ENCODE assay signal across 22 cellular contexts in genomic region chr6:13308332-13308731, GRCh38. TPM values are rescaled to one million over a fixed set of nuclear protein-coding genes. Genes with fewer than 3 reads are reported as not detected.
DNase-seq lines count a peak whose midpoint lies in the region; ATAC-seq and TF ChIP-seq lines count a peak whose summit lies in the region.
"Had no signal": no experiment of that assay in that cellular context is flagged by ENCODE, and none has a peak within 500 bp of the region (broad histone marks: within the 10 kb centered on the region; RNA-seq: fewer than 3 reads in every experiment).

No MANE protein-coding gene starts in this region.

- no peak for TF ChIP-seq CTCF in PC-9 (conservative IDR thresholded peaks at IDR 0.05)

- no peaks in the 10 kb centered on the region for H4K20me1 ChIP-seq in PC-9 (ENCODE audit: insufficient read depth)

- peaks cover 7% of the 10 kb centered on the region for H3K79me1 ChIP-seq in mesenchymal stem cell (replicated peaks; ENCODE audit: low read length, poor library complexity, severe bottlenecking)

- no peak overlapping the region for H3K4me3 ChIP-seq in ACC112 (ENCODE audit: low read depth, low read length)
- no peak overlapping the region for H3K4me3 ChIP-seq in PC-9
- no peak overlapping the region for H3K4me3 ChIP-seq in mesenchymal stem cell (ENCODE audit: insufficient read depth in 1 of 2, low read depth in 1 of 2, low read length in 2 of 2)
- H3K4me3 ChIP-seq: prostate gland, SJSA1, tibial artery had no signal

- DNase-seq in PC-9 (no peak), Right ventricle myocardium superior (no peak), mesenchymal stem cell (no peak), NCI-H1105 treated with DMSO at 0.1 percent for 48 hours (lab: John Stamatoyannopoulos, UW) (no peak), hepatic stellate cell (ENCODE audit: low spot score) (no peak), AG20443 (ENCODE audit: low spot score) (no peak)
- DNase-seq: activated CD4-positive, alpha-beta memory T cell treated with anti-CD3 and anti-CD28 coated beads, Interleukin-2, amount 10 ng/mL, durations not matched to agents 7 days and 5 days; activated naive CD4-positive, alpha-beta T cell treated with anti-CD3 and anti-CD28 coated beads, Interleukin-2, amount 50 U/mL, for 16 hours; BE2C; DMS153; KG1; NCI-H1417; NCI-H2081; NCI-H2227 treated with DMSO at 0.1 percent for 48 hours; stimulated activated CD4-positive, alpha-beta T cell treated with anti-CD3 and anti-CD28 coated beads, Interleukin-4, amount 100 ng/mL, for 24 hours; T-helper 9 cell; tibial artery had no signal

- no peak overlapping the region for H4K8ac ChIP-seq in mesenchymal stem cell (ENCODE audit: low read length)

- H3K36me3 ChIP-seq in ACC112 (ENCODE audit: insufficient read depth, low read length) (peaks cover 24% of the 10 kb centered on the region), PC-9 (ENCODE audit: low read depth) (peaks cover 32% of the 10 kb centered on the region), mesenchymal stem cell (ENCODE audit: control insufficient read depth in 1 of 2, insufficient read depth in 2 of 2, low read depth in 1 of 2, low read length in 2 of 2) (peaks cover 8 to 70% of the 10 kb centered on the region in 2 experiments)
- H3K36me3 ChIP-seq: prostate gland had no signal

- H3K9ac ChIP-seq in mesenchymal stem cell (ENCODE audit: low read length), result no peak overlapping the region

- no peak overlapping the region for H4K91ac ChIP-seq in mesenchymal stem cell (ENCODE audit: low read length)

- BruUV-seq in PC-9 (replicated peaks; lab: Mats Ljungman, UMichigan), result no TSS peak

- no peak overlapping the region for H2BK12ac ChIP-seq in mesenchymal stem cell (ENCODE audit: low read length in 2 of 2)

- no peak overlapping the region for H3K14ac ChIP-seq in mesenchymal stem cell (ENCODE audit: low read length in 2 of 2)

- 0 out of 2 replicates have a peak, but pooled peaks cover 3% of the 10 kb centered on the region for H3F3A ChIP-seq in PC-9 (ENCODE audit: insufficient read depth, low read depth)

- WGBS in mesenchymal stem cell, result no CpG with 5 or more reads among the region's 1 CpG

- H3K4me1 ChIP-seq in ACC112 (ENCODE audit: control insufficient read depth, insufficient read depth, low read length, unreplicated experiment) (peaks cover 37% of the 10 kb centered on the region), PC-9 (replicated peaks; ENCODE audit: insufficient read depth) (0 out of 2 replicates have a peak, but pooled peaks cover 2% of the 10 kb centered on the region), mesenchymal stem cell (ENCODE audit: control insufficient read depth, insufficient read depth, low read depth, low read length) (peaks cover 11% of the 10 kb centered on the region)
- H3K4me1 ChIP-seq: BE2C, prostate gland had no signal

- CTCF ChIA-PET in PC-9 (lab: Charles Lee), result no interaction called here

- H2BK15ac ChIP-seq in mesenchymal stem cell (ENCODE audit: low read depth, poor library complexity, severe bottlenecking), result no peak overlapping the region

- no peak overlapping the region for H3K4ac ChIP-seq in mesenchymal stem cell (ENCODE audit: low read depth in 1 of 2, low read length in 2 of 2)

- no peaks in the 10 kb centered on the region for H3K79me2 ChIP-seq in ACC112 (ENCODE audit: control insufficient read depth, insufficient read depth, low read length, unreplicated experiment)
- H3K79me2 ChIP-seq in PC-9 (ENCODE audit: low read depth), result no peaks in the 10 kb centered on the region

- H3K27me3 ChIP-seq in ACC112 (ENCODE audit: insufficient read depth, low read length) (no peaks in the 10 kb centered on the region), PC-9 (ENCODE audit: insufficient read depth, low read depth) (no peaks in the 10 kb centered on the region), mesenchymal stem cell (ENCODE audit: control insufficient read depth in 1 of 2, insufficient read depth in 1 of 2, low read length in 2 of 2) (no peaks in the 10 kb centered on the region)
- H3K27me3 ChIP-seq: BE2C, SJSA1, tibial artery had no signal

- intact Hi-C loops in PC-9 (cut with micrococcal nuclease; ENCODE audit: unreplicated experiment) (no loop called here), Right ventricle myocardium superior (cut with DNase I) (no loop called here)

- H2AFZ ChIP-seq in ACC112 (ENCODE audit: low read length, unreplicated experiment), result no peak overlapping the region
- no peak overlapping the region for H2AFZ ChIP-seq in PC-9
- no peak overlapping the region for H2AFZ ChIP-seq in mesenchymal stem cell (ENCODE audit: low read depth, low read length)

- POLR2A ChIA-PET in PC-9 (lab: Charles Lee; ENCODE audit: unreplicated experiment), result no interaction called here

- H2BK5ac ChIP-seq in mesenchymal stem cell (ENCODE audit: low read depth, low read length, poor library complexity, severe bottlenecking), result no peak overlapping the region

- H3K9me3 ChIP-seq in PC-9 (ENCODE audit: insufficient read depth, low read depth), result no peaks in the 10 kb centered on the region
- H3K9me3 ChIP-seq in mesenchymal stem cell (ENCODE audit: control insufficient read depth, low read length), result no peaks in the 10 kb centered on the region
- H3K9me3 ChIP-seq: BE2C, prostate gland, SJSA1, tibial artery had no signal

- no peak overlapping the region for H2BK120ac ChIP-seq in mesenchymal stem cell (ENCODE audit: low read depth, low read length)

- H3K18ac ChIP-seq in mesenchymal stem cell (ENCODE audit: low read depth in 1 of 2, low read length in 2 of 2), result no peak overlapping the region

- ATAC-seq in Right ventricle myocardium superior (ENCODE audit: poor library complexity) (peak; percentile 83), GM21717 (IDR thresholded peaks at IDR 0.05; ENCODE audit: unreplicated experiment) (no peak)
- ATAC-seq: activated T-helper 17 cell treated with anti-CD3 and anti-CD28 coated beads, Interleukin-2, amount 50 U/mL, for 72 hours had no signal

- peak overlapping the region; percentile 36 for H2AK5ac ChIP-seq in mesenchymal stem cell (ENCODE audit: low read length, severe bottlenecking)

- H3K9me2 ChIP-seq in PC-9 (ENCODE audit: insufficient read depth), result no peaks in the 10 kb centered on the region

- H3K27ac ChIP-seq in ACC112 (ENCODE audit: low read depth, low read length), result peak overlapping the region; percentile 98
- peak overlapping the region; percentile 43; the same call in 1 of the 2 replicates for H3K27ac ChIP-seq in PC-9
- H3K27ac ChIP-seq in mesenchymal stem cell (ENCODE audit: low read length, poor library complexity, severe bottlenecking), result peak overlapping the region; percentile 90
- H3K27ac ChIP-seq: prostate gland, SJSA1, tibial artery had no signal

- H3K23ac ChIP-seq in mesenchymal stem cell (ENCODE audit: low read length in 2 of 2), result no peak overlapping the region

- H3K4me2 ChIP-seq in PC-9, result no peak overlapping the region
- no peak overlapping the region for H3K4me2 ChIP-seq in mesenchymal stem cell (ENCODE audit: low read length, poor library complexity, severe bottlenecking)

RNA-seq across cellular contexts. Expression of gene TBC1D7, which starts 20.0 kb away (rescaled TPM):
- 29.2 and 30.4 TPM in 2 replicates for total RNA-seq in PC-9 (2021)
- 36.0 TPM for total RNA-seq in Right ventricle myocardium superior
- 31.7 TPM for polyA plus RNA-seq in mesenchymal stem cell (2013, experiment 1 of 2)
- polyA plus RNA-seq in mesenchymal stem cell (2013, experiment 2 of 2), result 30.4 TPM

Comparison
In these comparisons a context has a peak if more than half of its experiments do, and no peak if none do; other contexts are left out.
1. H3K27ac ChIP-seq: peak in every context shown above with its lines; median percentile 98 in ACC112; 90 in mesenchymal stem cell; 43 in PC-9.